ENCODE assay signal across 8 cellular contexts in the genomic region with DNA sequence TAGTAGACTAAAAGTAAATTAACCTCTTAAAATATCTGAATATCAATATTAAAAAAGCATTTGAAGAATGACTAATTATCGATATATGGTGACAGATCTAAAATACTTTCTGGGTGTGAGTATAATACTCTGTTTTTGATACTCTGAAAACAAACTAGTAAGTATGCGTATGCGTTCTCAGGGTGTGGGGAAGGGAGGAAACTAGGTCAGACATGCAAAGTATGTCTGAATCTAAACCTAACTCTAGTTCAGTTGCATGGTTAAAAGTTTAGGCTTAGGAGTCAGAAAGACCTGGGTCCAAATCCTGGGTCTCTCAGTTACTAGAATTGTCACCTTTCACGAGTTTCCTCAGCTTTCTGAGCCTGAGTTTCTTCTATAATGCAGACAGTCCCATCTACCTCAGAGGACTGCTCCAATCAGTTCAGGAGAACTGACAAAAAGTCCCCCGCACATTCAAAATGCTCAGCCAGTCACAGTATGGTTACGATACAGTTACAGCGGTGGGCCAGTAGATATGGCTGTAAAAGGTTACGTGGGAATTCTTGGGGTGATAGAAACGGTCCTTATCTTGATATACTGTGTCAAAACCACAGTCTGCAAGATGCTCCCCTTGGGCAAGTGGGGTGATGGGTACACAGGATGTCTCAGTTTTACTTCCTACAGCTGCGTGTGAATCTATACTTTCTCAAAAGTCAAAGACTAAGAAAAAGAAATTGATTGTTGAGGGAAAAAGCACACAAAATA. TPM values are rescaled to one million over a fixed set of nuclear protein-coding genes. Genes with fewer than 3 reads are reported as not detected.
DNase-seq lines count a peak whose midpoint lies in the region; ATAC-seq, FAIRE-seq and TF ChIP-seq lines count a peak whose summit lies in the region.

No MANE protein-coding gene starts in this region.

- no peaks in the 10 kb centered on the region for H3K27me3 ChIP-seq in pancreas
- no peaks in the 10 kb centered on the region for H3K27me3 ChIP-seq in esophagus muscularis mucosa

- peak; percentile 59 for ATAC-seq in HG02642 (IDR thresholded peaks at IDR 0.05; ENCODE audit: poor library complexity, unreplicated experiment)
- ATAC-seq in pancreas = no peak
- no peak for ATAC-seq in SK-N-SH treated with all-trans-retinoic acid at 6 μM for 48 hours
- no peak for ATAC-seq in Right ventricle myocardium superior (ENCODE audit: poor library complexity)
- no peak for ATAC-seq in HG03520 (IDR thresholded peaks at IDR 0.05; ENCODE audit: unreplicated experiment)

- TF ChIP-seq CTCF in pancreas (IDR thresholded peaks at IDR 0.05) = no peak
- no peak for TF ChIP-seq CTCF in esophagus muscularis mucosa (IDR thresholded peaks at IDR 0.05)

- no peak for TF ChIP-seq POLR2A in esophagus muscularis mucosa (IDR thresholded peaks at IDR 0.05; ENCODE audit: low read depth)

- intact Hi-C loops in pancreas (cut with DNase I) (no loop called here), Right ventricle myocardium superior (cut with DNase I) (no loop called here), esophagus muscularis mucosa (cut with DNase I) (no loop called here)

- no peak overlapping the region for H3K4me3 ChIP-seq in pancreas
- H3K4me3 ChIP-seq in esophagus muscularis mucosa = no peak overlapping the region

- WGBS in pancreas, 2 donors = 86 to 87% methylated on average over 10 of the region's 10 CpGs
- WGBS in esophagus muscularis mucosa = 87% methylated on average over 10 of the region's 10 CpGs

- H3K27ac ChIP-seq in pancreas (no peak overlapping the region), esophagus muscularis mucosa (replicated peaks in 1 of 4) (no peak overlapping the region)

- FAIRE-seq in GM18507 (lab: Jason Lieb, UNC) (peak; percentile 79), pancreas (lab: Jason Lieb, UNC) (peak; percentile 49)

- H3K4me1 ChIP-seq in pancreas (no peaks in the 10 kb centered on the region), esophagus muscularis mucosa (no peaks in the 10 kb centered on the region)

- H3K9me3 ChIP-seq in pancreas (no peaks in the 10 kb centered on the region), esophagus muscularis mucosa (no peaks in the 10 kb centered on the region)

- TF ChIP-seq EP300 in esophagus muscularis mucosa (IDR thresholded peaks at IDR 0.05) = no peak

- H3K36me3 ChIP-seq in pancreas = peaks cover 0 to 73% (median 30%) of the 10 kb centered on the region in 3 donors
- peaks cover 14 to 92% (median 52%) of the 10 kb centered on the region in 4 donors for H3K36me3 ChIP-seq in esophagus muscularis mucosa

- peak; percentile 26 for DNase-seq in GM18507 (ENCODE audit: extremely low spot score, insufficient read length, low read depth)
- peak; percentile 39 for DNase-seq in activated CD4-positive, alpha-beta T cell treated with anti-CD3 and anti-CD28 coated beads, Interleukin-2, amount 50 U/mL, for 1 hour
- DNase-seq in pancreas = no peak
- DNase-seq in Right ventricle myocardium superior = no peak
- no peak for DNase-seq in esophagus muscularis mucosa (ENCODE audit: extremely low spot score)

TF ChIP-seq in SK-N-SH treated with all-trans-retinoic acid at 6 μM for 48 hours, 23 proteins besides CTCF, POLR2A, EP300 and RAD21 (continues in another document):
- no peak for TF ChIP-seq ZFP30 (CRISPR knock-in tag; IDR thresholded peaks at IDR 0.05)
- no peak for TF ChIP-seq TCF4 (CRISPR knock-in tag; IDR thresholded peaks at IDR 0.05; ENCODE audit: borderline replicate concordance)
- no peak for TF ChIP-seq CSDC2 (CRISPR knock-in tag; IDR thresholded peaks at IDR 0.05)
- TF ChIP-seq ESRRG (CRISPR knock-in tag; IDR thresholded peaks at IDR 0.05) = no peak
- no peak for TF ChIP-seq ZNF8 (CRISPR knock-in tag; IDR thresholded peaks at IDR 0.05)
- no peak for TF ChIP-seq CSRNP3 (CRISPR knock-in tag; IDR thresholded peaks at IDR 0.05)
- TF ChIP-seq, protein P1, sequence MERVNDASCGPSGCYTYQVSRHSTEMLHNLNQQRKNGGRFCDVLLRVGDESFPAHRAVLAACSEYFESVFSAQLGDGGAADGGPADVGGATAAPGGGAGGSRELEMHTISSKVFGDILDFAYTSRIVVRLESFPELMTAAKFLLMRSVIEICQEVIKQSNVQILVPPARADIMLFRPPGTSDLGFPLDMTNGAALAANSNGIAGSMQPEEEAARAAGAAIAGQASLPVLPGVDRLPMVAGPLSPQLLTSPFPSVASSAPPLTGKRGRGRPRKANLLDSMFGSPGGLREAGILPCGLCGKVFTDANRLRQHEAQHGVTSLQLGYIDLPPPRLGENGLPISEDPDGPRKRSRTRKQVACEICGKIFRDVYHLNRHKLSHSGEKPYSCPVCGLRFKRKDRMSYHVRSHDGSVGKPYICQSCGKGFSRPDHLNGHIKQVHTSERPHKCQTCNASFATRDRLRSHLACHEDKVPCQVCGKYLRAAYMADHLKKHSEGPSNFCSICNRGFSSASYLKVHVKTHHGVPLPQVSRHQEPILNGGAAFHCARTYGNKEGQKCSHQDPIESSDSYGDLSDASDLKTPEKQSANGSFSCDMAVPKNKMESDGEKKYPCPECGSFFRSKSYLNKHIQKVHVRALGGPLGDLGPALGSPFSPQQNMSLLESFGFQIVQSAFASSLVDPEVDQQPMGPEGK (CRISPR knock-in tag; IDR thresholded peaks at IDR 0.05; ENCODE audit: borderline replicate concordance) = no peak
- no peak for TF ChIP-seq TSHZ2 (CRISPR knock-in tag; IDR thresholded peaks at IDR 0.05)
- no peak for TF ChIP-seq ZNF565 (CRISPR knock-in tag; conservative IDR thresholded peaks at IDR 0.05; ENCODE audit: low read depth)
- TF ChIP-seq CREB5 (CRISPR knock-in tag; IDR thresholded peaks at IDR 0.05; ENCODE audit: low read depth) = no peak
- no peak for TF ChIP-seq OSR1 (CRISPR knock-in tag; IDR thresholded peaks at IDR 0.05)
- TF ChIP-seq SNAI2 (CRISPR knock-in tag; IDR thresholded peaks at IDR 0.05) = no peak
- TF ChIP-seq ISL1 (CRISPR knock-in tag; IDR thresholded peaks at IDR 0.05) = no peak
- no peak for TF ChIP-seq PPARA (CRISPR knock-in tag; IDR thresholded peaks at IDR 0.05; ENCODE audit: borderline replicate concordance)
- TF ChIP-seq BACH2 (CRISPR knock-in tag; IDR thresholded peaks at IDR 0.05; ENCODE audit: borderline replicate concordance) = no peak

RNA-seq across cellular contexts. Expression of gene UNC50, which starts 29.2 kb away (rescaled TPM):
- total RNA-seq in pancreas (10 to 100 TPM; 11.9 to 23.3 (median 15.1) TPM), Right ventricle myocardium superior (26.4 TPM), esophagus muscularis mucosa (10 to 100 TPM; 34.0 to 51.4 (median 40.7) TPM)
- polyA plus RNA-seq in pancreas = 10 to 100 TPM; 22.9 to 38.1 TPM

RNA-seq across cellular contexts. Expression of gene COA5, which starts 29.3 kb away (rescaled TPM):
- total RNA-seq in pancreas (10 to 100 TPM in 4 of 6 donors, 1 to 10 TPM in 2; 9.3 to 16.8 (median 10.6) TPM), Right ventricle myocardium superior (26.8 TPM), esophagus muscularis mucosa (10 to 100 TPM; 28.3 to 48.2 (median 31.7) TPM)
- polyA plus RNA-seq in pancreas = 10 to 100 TPM; 26.0 to 41.0 TPM

Comparison
In these comparisons a context has a peak if more than half of its experiments do, and no peak if none do; other contexts are left out.
1. DNase-seq: peak in GM18507 (single experiment) and activated CD4-positive, alpha-beta T cell treated with anti-CD3 and anti-CD28 coated beads, Interleukin-2, amount 50 U/mL, for 1 hour (single experiment); none in pancreas (0 of 6), Right ventricle myocardium superior (single experiment) and esophagus muscularis mucosa (single experiment).